2 cellular contexts compared by ENCODE assay signal in genomic region chr7:2529161-2530075, GRCh38.
TF ChIP-seq lines count a peak whose summit lies in the region.

No MANE protein-coding gene starts in this region.

TF ChIP-seq in K562, 482 proteins besides CTCF, POLR2A, EP300 and RAD21 (continues in another document):
- TF ChIP-seq TAF15 (IDR thresholded peaks at IDR 0.05; ENCODE audit: low read depth, low read length) (no peak), USF1 (CRISPR knock-in tag; IDR thresholded peaks at IDR 0.05) (peak; percentile 49; the same call in 1 of the 2 replicates), ZC3H8 (IDR thresholded peaks at IDR 0.05) (no peak), BRCA1 (IDR thresholded peaks at IDR 0.05) (no peak), BRCA1 (CRISPR knock-in tag; IDR thresholded peaks at IDR 0.05) (no peak), EGR1 (conservative IDR thresholded peaks at IDR 0.05) (0 out of 2 replicates have a peak, but pooled peaks have one; percentile 7), HNRNPK (IDR thresholded peaks at IDR 0.05; ENCODE audit: low read depth, low read length, poor library complexity, severe bottlenecking) (no peak), FOS (IDR thresholded peaks at IDR 0.05; ENCODE audit: extremely low read depth, insufficient read length) (no peak), ILK (tag; IDR thresholded peaks at IDR 0.05; ENCODE audit: borderline replicate concordance, low read depth) (no peak), ZNF561 (CRISPR knock-in tag; conservative IDR thresholded peaks at IDR 0.05) (no peak), ZNF445 (CRISPR knock-in tag; IDR thresholded peaks at IDR 0.05; ENCODE audit: low read depth) (no peak), MCM2 (IDR thresholded peaks at IDR 0.05; ENCODE audit: low read depth) (no peak), NUFIP1 (IDR thresholded peaks at IDR 0.05; ENCODE audit: partially characterized antibody) (no peak), MIER1 (IDR thresholded peaks at IDR 0.05; ENCODE audit: low read depth) (no peak), ZFX (CRISPR knock-in tag; IDR thresholded peaks at IDR 0.05) (peak; percentile 25; the same call in 1 of the 2 replicates)
- TF ChIP-seq, protein P1, sequence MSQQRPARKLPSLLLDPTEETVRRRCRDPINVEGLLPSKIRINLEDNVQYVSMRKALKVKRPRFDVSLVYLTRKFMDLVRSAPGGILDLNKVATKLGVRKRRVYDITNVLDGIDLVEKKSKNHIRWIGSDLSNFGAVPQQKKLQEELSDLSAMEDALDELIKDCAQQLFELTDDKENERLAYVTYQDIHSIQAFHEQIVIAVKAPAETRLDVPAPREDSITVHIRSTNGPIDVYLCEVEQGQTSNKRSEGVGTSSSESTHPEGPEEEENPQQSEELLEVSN (IDR thresholded peaks at IDR 0.05; ENCODE audit: borderline replicate concordance in 1 of 2, extremely low read depth in 1 of 2, insufficient read depth in 1 of 2, insufficient read length in 1 of 2, low read depth in 1 of 2, low read length in 1 of 2, poor library complexity in 1 of 2, severe bottlenecking in 1 of 2): peak in 1 of 2 experiments; percentile 43
- TF ChIP-seq, protein P2, sequence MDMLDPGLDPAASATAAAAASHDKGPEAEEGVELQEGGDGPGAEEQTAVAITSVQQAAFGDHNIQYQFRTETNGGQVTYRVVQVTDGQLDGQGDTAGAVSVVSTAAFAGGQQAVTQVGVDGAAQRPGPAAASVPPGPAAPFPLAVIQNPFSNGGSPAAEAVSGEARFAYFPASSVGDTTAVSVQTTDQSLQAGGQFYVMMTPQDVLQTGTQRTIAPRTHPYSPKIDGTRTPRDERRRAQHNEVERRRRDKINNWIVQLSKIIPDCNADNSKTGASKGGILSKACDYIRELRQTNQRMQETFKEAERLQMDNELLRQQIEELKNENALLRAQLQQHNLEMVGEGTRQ (CRISPR knock-in tag; IDR thresholded peaks at IDR 0.05): peak; percentile 19; the same call in 1 of the 2 replicates
- TF ChIP-seq, protein P3, sequence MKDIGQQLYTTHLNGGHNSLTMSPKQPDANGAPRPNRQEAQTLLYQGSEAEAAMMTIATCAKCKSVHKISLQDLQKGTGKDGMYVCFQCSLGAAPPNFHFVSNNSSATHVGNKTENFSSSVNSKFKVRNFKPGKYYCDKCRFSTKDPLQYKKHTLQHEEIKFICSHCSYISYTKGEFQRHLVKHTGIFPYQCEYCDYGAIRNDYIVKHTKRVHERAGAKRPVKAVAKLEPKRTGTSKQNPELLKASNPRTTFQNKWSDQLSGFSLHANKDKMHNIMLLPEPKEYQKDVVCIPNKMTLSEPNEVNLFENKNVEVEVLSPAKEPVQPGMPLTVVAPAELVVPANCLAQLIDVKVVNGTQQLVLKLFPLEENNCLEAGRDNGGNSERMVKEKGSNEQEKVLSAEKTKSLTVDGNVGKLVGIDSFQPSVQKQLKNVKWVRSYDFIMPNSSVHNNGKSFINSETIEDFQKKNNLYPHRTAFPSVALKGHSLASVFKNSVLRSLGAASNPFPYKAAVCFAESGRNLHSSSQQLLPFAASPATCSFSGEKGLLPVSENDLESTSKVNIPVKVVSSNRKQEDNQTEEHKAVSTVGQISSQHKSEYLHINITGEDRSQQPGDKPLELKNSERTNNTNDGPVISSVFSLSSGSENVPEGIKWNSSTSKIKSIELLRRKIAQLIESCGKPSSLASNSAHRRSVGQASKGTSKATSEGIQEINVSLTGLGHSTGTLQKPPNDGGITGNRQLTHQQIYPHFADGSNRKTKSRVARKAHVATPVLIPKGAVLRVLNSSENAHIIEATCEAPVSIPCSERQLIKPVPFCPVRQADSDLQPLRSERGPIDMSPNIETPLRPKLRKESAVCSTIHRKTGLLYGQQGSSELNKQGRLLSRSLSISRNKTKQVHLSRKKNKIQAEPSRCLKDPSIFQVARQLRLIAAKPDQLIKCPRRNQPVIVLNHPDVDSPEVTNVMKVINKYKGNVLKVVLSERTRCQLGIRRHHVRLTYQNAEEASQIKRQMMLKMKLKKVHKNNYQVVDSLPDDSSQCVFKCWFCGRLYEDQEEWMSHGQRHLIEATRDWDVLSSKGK (CRISPR knock-in tag; IDR thresholded peaks at IDR 0.05): no peak
- TF ChIP-seq, protein P4, sequence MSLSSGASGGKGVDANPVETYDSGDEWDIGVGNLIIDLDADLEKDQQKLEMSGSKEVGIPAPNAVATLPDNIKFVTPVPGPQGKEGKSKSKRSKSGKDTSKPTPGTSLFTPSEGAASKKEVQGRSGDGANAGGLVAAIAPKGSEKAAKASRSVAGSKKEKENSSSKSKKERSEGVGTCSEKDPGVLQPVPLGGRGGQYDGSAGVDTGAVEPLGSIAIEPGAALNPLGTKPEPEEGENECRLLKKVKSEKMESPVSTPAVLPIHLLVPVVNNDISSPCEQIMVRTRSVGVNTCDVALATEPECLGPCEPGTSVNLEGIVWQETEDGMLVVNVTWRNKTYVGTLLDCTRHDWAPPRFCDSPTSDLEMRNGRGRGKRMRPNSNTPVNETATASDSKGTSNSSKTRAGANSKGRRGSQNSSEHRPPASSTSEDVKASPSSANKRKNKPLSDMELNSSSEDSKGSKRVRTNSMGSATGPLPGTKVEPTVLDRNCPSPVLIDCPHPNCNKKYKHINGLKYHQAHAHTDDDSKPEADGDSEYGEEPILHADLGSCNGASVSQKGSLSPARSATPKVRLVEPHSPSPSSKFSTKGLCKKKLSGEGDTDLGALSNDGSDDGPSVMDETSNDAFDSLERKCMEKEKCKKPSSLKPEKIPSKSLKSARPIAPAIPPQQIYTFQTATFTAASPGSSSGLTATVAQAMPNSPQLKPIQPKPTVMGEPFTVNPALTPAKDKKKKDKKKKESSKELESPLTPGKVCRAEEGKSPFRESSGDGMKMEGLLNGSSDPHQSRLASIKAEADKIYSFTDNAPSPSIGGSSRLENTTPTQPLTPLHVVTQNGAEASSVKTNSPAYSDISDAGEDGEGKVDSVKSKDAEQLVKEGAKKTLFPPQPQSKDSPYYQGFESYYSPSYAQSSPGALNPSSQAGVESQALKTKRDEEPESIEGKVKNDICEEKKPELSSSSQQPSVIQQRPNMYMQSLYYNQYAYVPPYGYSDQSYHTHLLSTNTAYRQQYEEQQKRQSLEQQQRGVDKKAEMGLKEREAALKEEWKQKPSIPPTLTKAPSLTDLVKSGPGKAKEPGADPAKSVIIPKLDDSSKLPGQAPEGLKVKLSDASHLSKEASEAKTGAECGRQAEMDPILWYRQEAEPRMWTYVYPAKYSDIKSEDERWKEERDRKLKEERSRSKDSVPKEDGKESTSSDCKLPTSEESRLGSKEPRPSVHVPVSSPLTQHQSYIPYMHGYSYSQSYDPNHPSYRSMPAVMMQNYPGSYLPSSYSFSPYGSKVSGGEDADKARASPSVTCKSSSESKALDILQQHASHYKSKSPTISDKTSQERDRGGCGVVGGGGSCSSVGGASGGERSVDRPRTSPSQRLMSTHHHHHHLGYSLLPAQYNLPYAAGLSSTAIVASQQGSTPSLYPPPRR (CRISPR knock-in tag; IDR thresholded peaks at IDR 0.05; ENCODE audit: borderline replicate concordance): no peak

TF ChIP-seq in liver, 16 proteins besides CTCF, POLR2A, EP300 and RAD21:
- TF ChIP-seq NR2F2 (IDR thresholded peaks at IDR 0.05) (no peak), HNF4A (conservative IDR thresholded peaks at IDR 0.05) (no peak)
